19 cellular contexts compared by ENCODE assay signal in the genomic region with DNA sequence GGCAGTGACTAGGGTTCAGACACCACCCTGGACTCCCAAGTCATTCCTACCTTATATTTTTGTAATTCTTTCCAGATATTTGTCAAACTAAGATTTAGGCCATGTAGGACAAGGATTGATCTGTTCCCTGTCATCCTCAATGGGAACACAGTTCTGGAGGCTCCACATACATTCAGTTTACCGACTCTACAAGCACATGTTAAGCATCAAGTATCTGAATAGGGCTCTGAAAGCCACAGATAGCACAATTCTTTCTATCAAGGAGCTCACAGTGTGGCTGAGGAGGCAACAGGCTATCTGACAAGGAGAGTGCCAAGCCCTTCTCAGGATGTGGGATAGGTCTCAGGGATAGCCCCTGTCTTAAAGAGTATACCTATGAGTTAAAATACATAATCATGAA. TPM values are rescaled to one million over a fixed set of nuclear protein-coding genes. Genes with fewer than 3 reads are reported as not detected.
DNase-seq lines count a peak whose midpoint lies in the region; ATAC-seq, FAIRE-seq and TF ChIP-seq lines count a peak whose summit lies in the region.
"Had no signal": no experiment of that assay in that cellular context is flagged by ENCODE, and none has a peak within 500 bp of the region (broad histone marks: within the 10 kb centered on the region; RNA-seq: fewer than 3 reads in every experiment).

No MANE protein-coding gene starts in this region.

- H2BK5ac ChIP-seq in IMR-90 (ENCODE audit: low read depth, low read length, poor library complexity, severe bottlenecking) = peak overlapping the region; percentile 29

- peaks cover 63% of the 10 kb centered on the region for H3K4me1 ChIP-seq in ACC112 (ENCODE audit: control insufficient read depth, insufficient read depth, low read length, unreplicated experiment)
- H3K4me1 ChIP-seq in IMR-90 (ENCODE audit: control insufficient read depth, insufficient read depth, low read length) = peaks cover 19% of the 10 kb centered on the region
- H3K4me1 ChIP-seq in astrocyte (ENCODE audit: insufficient read depth, low read length) = peaks cover 50% of the 10 kb centered on the region
- H3K4me1 ChIP-seq in foreskin keratinocyte = peaks cover 55% of the 10 kb centered on the region
- H3K4me1 ChIP-seq in GM23338 (ENCODE audit: insufficient read depth) = peaks cover 24% of the 10 kb centered on the region
- H3K4me1 ChIP-seq: HAP-1 had no signal

- H3K56ac ChIP-seq in IMR-90 (ENCODE audit: extremely low read depth, insufficient read depth, low read length) = no peak overlapping the region

- H4K91ac ChIP-seq in IMR-90 (ENCODE audit: insufficient read depth, low read depth, low read length) = peak overlapping the region; percentile 84

- peak overlapping the region; percentile 86 for H3K4ac ChIP-seq in IMR-90 (ENCODE audit: low read depth, low read length)

- H3K18ac ChIP-seq in IMR-90 (ENCODE audit: low read depth, low read length) = peak overlapping the region; percentile 37; the same call in 1 of the 2 replicates

- H3K4me2 ChIP-seq in IMR-90 (ENCODE audit: low read depth, low read length) (no peak overlapping the region), astrocyte (ENCODE audit: low read length) (no peak overlapping the region), GM23338 (no peak overlapping the region)
- H3K4me2 ChIP-seq: KMS-11 had no signal

- intact Hi-C loops in IMR-90 (cut with micrococcal nuclease) = no loop called here

- peaks cover 46% of the 10 kb centered on the region for H3K4me1 Mint-ChIP-seq in astrocyte (ENCODE audit: low read depth, unreplicated experiment)
- H3K4me1 Mint-ChIP-seq in glutamatergic neuron (ENCODE audit: low read depth, unreplicated experiment) = no peaks in the 10 kb centered on the region
- peaks cover 32% of the 10 kb centered on the region for H3K4me1 Mint-ChIP-seq in GM23338
- H3K4me1 Mint-ChIP-seq: CD4-positive, alpha-beta memory T cell had no signal

- peaks cover 8% of the 10 kb centered on the region for H3K9me1 ChIP-seq in IMR-90 (ENCODE audit: insufficient read depth, low read length)

- peak overlapping the region; percentile 92 for H2BK20ac ChIP-seq in IMR-90 (ENCODE audit: low read depth, low read length)

- TF ChIP-seq POLR2A in IMR-90 (IDR thresholded peaks at IDR 0.05; ENCODE audit: low read depth, low read length) = no peak

- peaks cover 23% of the 10 kb centered on the region for H3K9me2 ChIP-seq in GM23338 (ENCODE audit: insufficient read depth)

- H3K79me2 ChIP-seq in ACC112 (ENCODE audit: control insufficient read depth, insufficient read depth, low read length, unreplicated experiment) (no peaks in the 10 kb centered on the region), astrocyte (ENCODE audit: insufficient read depth, low read length) (no peaks in the 10 kb centered on the region), GM23338 (replicated peaks; ENCODE audit: insufficient read depth) (no peaks in the 10 kb centered on the region)

- 80% methylated on average over 1 of the region's 1 CpG; no CpG with 5 or more reads in 1 of the 2 experiments for WGBS in IMR-90 (ENCODE audit: extremely low coverage in 2 of 2, insufficient read length in 1 of 2), 2 experiments

- H3K4me3 Mint-ChIP-seq in astrocyte (ENCODE audit: unreplicated experiment) (no peak overlapping the region), glutamatergic neuron (ENCODE audit: unreplicated experiment) (no peak overlapping the region), GM23338 (no peak overlapping the region)
- H3K4me3 Mint-ChIP-seq: CD4-positive, alpha-beta memory T cell had no signal

- H3K9me3 Mint-ChIP-seq in astrocyte (ENCODE audit: unreplicated experiment) (no peaks in the 10 kb centered on the region), glutamatergic neuron (ENCODE audit: unreplicated experiment) (no peaks in the 10 kb centered on the region), GM23338 (no peaks in the 10 kb centered on the region)

- peak overlapping the region; percentile 89 for H2BK120ac ChIP-seq in IMR-90 (ENCODE audit: low read depth, low read length)

- H3K9ac ChIP-seq in IMR-90 (ENCODE audit: low read depth, low read length) (no peak overlapping the region), astrocyte (ENCODE audit: low read length) (no peak overlapping the region)
- H3K9ac ChIP-seq: KMS-11 had no signal

- no TSS peak for BruUV-seq in IMR-90 (replicated peaks; lab: Mats Ljungman, UMichigan)

- peak overlapping the region in 1 of 2 experiments; percentile 26; a peak in 1 of 4 replicates for H4K8ac ChIP-seq in IMR-90 (ENCODE audit: low read depth in 2 of 2, low read length in 2 of 2)

- CTCF ChIA-PET in IMR-90 (lab: Yijun Ruan, JAX) = no interaction called here

- H3K27me3 Mint-ChIP-seq in astrocyte (ENCODE audit: low read depth, unreplicated experiment) = no peaks in the 10 kb centered on the region
- H3K27me3 Mint-ChIP-seq in glutamatergic neuron (ENCODE audit: unreplicated experiment) = no peaks in the 10 kb centered on the region
- no peaks in the 10 kb centered on the region for H3K27me3 Mint-ChIP-seq in GM23338 (ENCODE audit: insufficient read depth, low read depth, poor library complexity)
- H3K27me3 Mint-ChIP-seq: CD4-positive, alpha-beta memory T cell had no signal

- TF ChIP-seq CTCF in IMR-90 (conservative IDR thresholded peaks at IDR 0.05; ENCODE audit: low read depth, low read length) (no peak), astrocyte (IDR thresholded peaks at IDR 0.05; ENCODE audit: insufficient read depth, low read depth, low read length) (no peak), foreskin keratinocyte (conservative IDR thresholded peaks at IDR 0.05) (no peak), glutamatergic neuron (IDR thresholded peaks at IDR 0.05; ENCODE audit: partially characterized antibody, unreplicated experiment) (no peak), GM23338 (conservative IDR thresholded peaks at IDR 0.05; ENCODE audit: low read depth in 2 of 2) (no peak)

- H3K9me3 ChIP-seq in IMR-90 (ENCODE audit: control insufficient read depth, insufficient read depth, low read length) (no peaks in the 10 kb centered on the region), astrocyte (ENCODE audit: insufficient read depth, low read depth, low read length) (no peaks in the 10 kb centered on the region)
- H3K9me3 ChIP-seq: HAP-1 had no signal

- DNase-seq in IMR-90 (no peak), astrocyte (ENCODE audit: low read depth) (no peak), foreskin keratinocyte (no peak), Kasumi-1 (lab: John Stamatoyannopoulos, UW) (no peak), glutamatergic neuron (no peak), GM23338 (ENCODE audit: low spot score) (no peak), NCI-H69 (lab: John Stamatoyannopoulos, UW) (no peak)
- DNase-seq: AML-193; CD4-positive, alpha-beta memory T cell; DND-41; GF-D8; NCI-H1105 treated with DMSO at 0.1 percent for 48 hours; NCI-H187; NCI-H748 treated with DMSO at 0.1 percent for 48 hours had no signal

- POLR2A ChIA-PET in IMR-90 (lab: Charles Lee; ENCODE audit: unreplicated experiment) = no interaction called here

- H4K20me1 ChIP-seq in IMR-90 (ENCODE audit: insufficient read depth, low read length) = no peaks in the 10 kb centered on the region
- H4K20me1 ChIP-seq in astrocyte (ENCODE audit: insufficient read depth, low read length) = no peaks in the 10 kb centered on the region
- no peaks in the 10 kb centered on the region for H4K20me1 ChIP-seq in GM23338 (replicated peaks; ENCODE audit: insufficient read depth)

- no peaks in the 10 kb centered on the region for H3K36me3 Mint-ChIP-seq in astrocyte (ENCODE audit: low read depth, unreplicated experiment)
- H3K36me3 Mint-ChIP-seq in glutamatergic neuron (ENCODE audit: unreplicated experiment) = no peaks in the 10 kb centered on the region
- H3K36me3 Mint-ChIP-seq in GM23338 (ENCODE audit: low read depth) = no peaks in the 10 kb centered on the region
- H3K36me3 Mint-ChIP-seq: CD4-positive, alpha-beta memory T cell had no signal

- no peak overlapping the region for H2AK9ac ChIP-seq in IMR-90 (replicated peaks; ENCODE audit: low read depth, low read length, poor library complexity)

- peak overlapping the region; percentile 46; the same call in 1 of the 2 replicates for H4K5ac ChIP-seq in IMR-90 (ENCODE audit: low read depth, low read length)

- H2AK5ac ChIP-seq in IMR-90 (ENCODE audit: low read depth, low read length) = peak overlapping the region; percentile 93

- H3K27ac ChIP-seq in ACC112 (ENCODE audit: low read depth, low read length) = peak overlapping the region; percentile 99
- no peak overlapping the region for H3K27ac ChIP-seq in IMR-90 (ENCODE audit: insufficient read depth, low read length)
- H3K27ac ChIP-seq in astrocyte (ENCODE audit: low read depth, low read length) = no peak overlapping the region
- peak overlapping the region; percentile 89 for H3K27ac ChIP-seq in foreskin keratinocyte
- no peak overlapping the region for H3K27ac ChIP-seq in GM23338 (ENCODE audit: low read depth)
- H3K27ac ChIP-seq: KMS-11 had no signal

- in situ Hi-C loops in IMR-90 (cut with MboI; ENCODE audit: low sequenced_read_pairs) = loop anchor here (25.0 kb wide), 1 partner anchor 934 kb away; no protein-coding TSS in a partner anchor

- H2AFZ ChIP-seq in ACC112 (ENCODE audit: low read length, unreplicated experiment) (no peak overlapping the region), IMR-90 (replicated peaks; ENCODE audit: low read length, poor library complexity) (no peak overlapping the region), astrocyte (ENCODE audit: low read depth, low read length) (no peak overlapping the region), GM23338 (no peak overlapping the region)

- H3K27me3 ChIP-seq in ACC112 (ENCODE audit: insufficient read depth, low read length) (no peaks in the 10 kb centered on the region), IMR-90 (ENCODE audit: control insufficient read depth, insufficient read depth, low read length) (no peaks in the 10 kb centered on the region), astrocyte (ENCODE audit: insufficient read depth, low read length) (no peaks in the 10 kb centered on the region), foreskin keratinocyte (no peaks in the 10 kb centered on the region), GM23338 (ENCODE audit: insufficient read depth) (no peaks in the 10 kb centered on the region)

- H3K79me1 ChIP-seq in IMR-90 (ENCODE audit: low read depth in 1 of 2, low read length in 2 of 2) = no peaks in the 10 kb centered on the region

- peak overlapping the region; percentile 85 for H2BK15ac ChIP-seq in IMR-90 (ENCODE audit: low read depth, low read length)

- H3K36me3 ChIP-seq in ACC112 (ENCODE audit: insufficient read depth, low read length) = no peaks in the 10 kb centered on the region
- no peaks in the 10 kb centered on the region for H3K36me3 ChIP-seq in IMR-90 (ENCODE audit: control insufficient read depth, insufficient read depth, low read length)
- no peaks in the 10 kb centered on the region for H3K36me3 ChIP-seq in astrocyte (ENCODE audit: insufficient read depth, low read length)
- H3K36me3 ChIP-seq in GM23338 (ENCODE audit: insufficient read depth) = no peaks in the 10 kb centered on the region
- H3K36me3 ChIP-seq: HAP-1 had no signal

- peak; percentile 29 for FAIRE-seq in astrocyte (lab: Jason Lieb, UNC)
- FAIRE-seq: D721Med, RCC 7860 had no signal

- H3K14ac ChIP-seq in IMR-90 (replicated peaks; ENCODE audit: low read depth, low read length) = peak overlapping the region; percentile 69; the same call in 1 of the 2 replicates

- H3F3A ChIP-seq in GM23338 (replicated peaks; ENCODE audit: low read depth) = no peaks in the 10 kb centered on the region

- H3K27ac Mint-ChIP-seq in astrocyte (ENCODE audit: unreplicated experiment) (peak overlapping the region; percentile 87), glutamatergic neuron (ENCODE audit: unreplicated experiment) (no peak overlapping the region), GM23338 (no peak overlapping the region)
- H3K27ac Mint-ChIP-seq: CD4-positive, alpha-beta memory T cell had no signal

- H3K4me3 ChIP-seq in ACC112 (ENCODE audit: low read depth, low read length) = no peak overlapping the region
- H3K4me3 ChIP-seq in IMR-90 (ENCODE audit: insufficient read depth, low read depth, low read length) = no peak overlapping the region
- H3K4me3 ChIP-seq in astrocyte (ENCODE audit: insufficient read depth, low read depth, low read length) = no peak overlapping the region
- no peak overlapping the region for H3K4me3 ChIP-seq in GM23338
- H3K4me3 ChIP-seq: HAP-1 had no signal

- ATAC-seq in IMR-90 (ENCODE audit: low read depth) (no peak), foreskin keratinocyte (no peak), GM23338 (no peak)

- no peak for TF ChIP-seq RAD21 in IMR-90 (IDR thresholded peaks at IDR 0.05; ENCODE audit: low read length)

- dilution Hi-C loops in IMR-90 (cut with HindIII; ENCODE audit: low sequenced_read_pairs, unreplicated experiment) = no loop called here

- no peak overlapping the region for H3K23ac ChIP-seq in IMR-90 (ENCODE audit: low read depth, low read length)

RNA-seq across cellular contexts. Expression of gene CXCL8, which starts 37.0 kb away (rescaled TPM):
- total RNA-seq in IMR-90 (2012; rRNA removed) (2.7 and 3.3 TPM in 2 replicates), astrocyte (1.2 and 1.5 TPM in 2 replicates), foreskin keratinocyte (2.5 and 2.9 TPM in 2 replicates), glutamatergic neuron (ENCODE audit: unreplicated experiment) (not detected)
- polyA plus RNA-seq in IMR-90 (2012; rRNA removed) (2.2 and 3.0 TPM in 2 replicates), foreskin keratinocyte (1.0 and 1.5 TPM in 2 replicates), GM23338 (2016; fragmentation: Nextera tagmentation; extraction: Ambion mirVana) (0.11 and 0.12 TPM in 2 replicates)
- polyA plus RNA-seq in IMR-90 (2012; cell fraction: cytosol; rRNA removed) = 0.67 and 2.0 TPM in 2 replicates
- 0.67 and 14.4 TPM in 2 replicates for polyA plus RNA-seq in IMR-90 (2012; cell fraction: nucleus; rRNA removed; ENCODE audit: low replicate concordance)
- not detected in 2 replicates for total RNA-seq in GM23338 (2014; rRNA removed; shearing (Covaris generic))

Comparison
In these comparisons a context has a peak if more than half of its experiments do, and no peak if none do; other contexts are left out.
1. H3K27ac ChIP-seq: peak in ACC112 (single experiment) and foreskin keratinocyte (single experiment); none in IMR-90 (single experiment), astrocyte (single experiment) and GM23338 (single experiment).